Comparison of ENCODE assay signal across 19 cellular contexts in the genomic region with DNA sequence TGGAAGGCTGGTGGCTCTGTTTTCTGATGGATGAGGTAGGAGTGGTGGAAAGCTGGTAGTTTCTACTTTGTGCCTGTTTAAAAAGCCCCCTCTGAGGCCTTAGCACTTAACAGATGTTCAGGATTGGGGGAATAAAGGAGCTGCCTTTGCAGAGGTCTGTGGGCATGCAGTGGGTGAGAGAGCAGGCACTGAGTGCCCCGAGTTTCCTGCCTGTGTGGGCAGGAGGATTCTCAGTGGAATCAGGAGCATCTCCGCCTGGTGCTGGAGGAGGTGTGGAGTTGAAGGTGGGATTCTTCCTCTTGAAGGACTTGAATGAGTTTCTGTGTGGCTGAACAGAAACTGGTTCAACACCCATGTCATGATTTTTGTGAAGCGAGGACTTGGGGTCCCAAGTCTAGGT.
DNase-seq lines count a peak whose midpoint lies in the region; ATAC-seq and TF ChIP-seq lines count a peak whose summit lies in the region.
"Had no signal": no experiment of that assay in that cellular context is flagged by ENCODE, and none has a peak within 500 bp of the region (broad histone marks: within the 10 kb centered on the region; RNA-seq: fewer than 3 reads in every experiment).

No MANE protein-coding gene starts in this region.

- POLR2A ChIA-PET in SK-N-SH (lab: Yijun Ruan, JAX) (no interaction called here), Caco-2 (lab: Charles Lee) (no interaction called here)

- in situ Hi-C loops in GM23248 (cut with MboI): no loop called here

- H4K20me1 ChIP-seq in SK-N-SH (ENCODE audit: insufficient read depth) (0 out of 2 replicates have a peak, but pooled peaks cover 3% of the 10 kb centered on the region), GM23248 (ENCODE audit: insufficient read depth) (peaks cover 11% of the 10 kb centered on the region; the same call in 1 of the 2 replicates)

- H3K36me3 ChIP-seq in SK-N-SH (replicated peaks in 1 of 2; ENCODE audit: control insufficient read depth in 1 of 2, insufficient read depth in 2 of 2, low read length in 1 of 2): no peaks in the 10 kb centered on the region
- H3K36me3 ChIP-seq in Caco-2 (ENCODE audit: control insufficient read depth, insufficient read depth, low read length): no peaks in the 10 kb centered on the region
- H3K36me3 ChIP-seq in GM23248 (ENCODE audit: low read depth): no peaks in the 10 kb centered on the region
- H3K36me3 ChIP-seq: Peyer's patch had no signal

- no peak for TF ChIP-seq RAD21 in SK-N-SH (IDR thresholded peaks at IDR 0.05; ENCODE audit: low read length)

- H3K9me3 Mint-ChIP-seq in Caco-2 (ENCODE audit: unreplicated experiment) (no peaks in the 10 kb centered on the region), chondrocyte (ENCODE audit: low read depth) (no peaks in the 10 kb centered on the region), nephron progenitor cell (peaks cover 6% of the 10 kb centered on the region)

- CTCF ChIA-PET in SK-N-SH (lab: Yijun Ruan, JAX): interaction anchor here (0.7 to 2.0 kb wide), 4 partner anchors 7 to 63 kb away, joined by 3 to 5 read pairs (median 3); no protein-coding TSS in a partner anchor
- CTCF ChIA-PET in Caco-2 (lab: Charles Lee): no interaction called here

- peak overlapping the region; percentile 38 to 76; a peak in 3 of 4 replicates for H3K27ac ChIP-seq in SK-N-SH (ENCODE audit: low read depth in 2 of 2, low read length in 1 of 2)
- no peak overlapping the region for H3K27ac ChIP-seq in GM23248
- H3K27ac ChIP-seq: 22Rv1 had no signal

- no peak for DNase-seq in SK-N-SH
- DNase-seq in Caco-2: no peak
- no peak for DNase-seq in chondrocyte (ENCODE audit: low spot score)
- DNase-seq in nephron progenitor cell: no peak
- no peak for DNase-seq in GM23248
- DNase-seq in DMS 273 treated with DMSO at 0.1 percent for 48 hours (lab: John Stamatoyannopoulos, UW): no peak
- DNase-seq: CD8-positive, alpha-beta memory T cell; DND-41; KG1; NCI-H1105; NCI-H1694; NCI-H2107; NCI-H2227 treated with DMSO at 0.1 percent for 48 hours; NCI-H524 treated with DMSO at 0.1 percent for 48 hours; Peyer's patch; SHP77 had no signal

- TF ChIP-seq CTCF in SK-N-SH (IDR thresholded peaks at IDR 0.05) (no peak), Caco-2 (IDR thresholded peaks at IDR 0.05; ENCODE audit: insufficient read depth in 1 of 2, low read depth in 1 of 2, low read length in 1 of 2, severe bottlenecking in 1 of 2, unreplicated experiment in 1 of 2) (no peak), chondrocyte (IDR thresholded peaks at IDR 0.05) (no peak), nephron progenitor cell (IDR thresholded peaks at IDR 0.05) (no peak)

- H2AFZ ChIP-seq in SK-N-SH (ENCODE audit: low read depth): no peak overlapping the region
- H2AFZ ChIP-seq in GM23248: no peak overlapping the region

- H3K4me1 Mint-ChIP-seq in Caco-2 (ENCODE audit: low read depth, unreplicated experiment) (peaks cover 67% of the 10 kb centered on the region), chondrocyte (ENCODE audit: low read depth) (peaks cover 95% of the 10 kb centered on the region), nephron progenitor cell (peaks cover 74% of the 10 kb centered on the region)

- no peaks in the 10 kb centered on the region for H3K27me3 ChIP-seq in SK-N-SH (ENCODE audit: insufficient read depth)
- H3K27me3 ChIP-seq in Caco-2 (replicated peaks; ENCODE audit: control insufficient read depth, insufficient read depth, low read length): no peaks in the 10 kb centered on the region
- no peaks in the 10 kb centered on the region for H3K27me3 ChIP-seq in GM23248 (replicated peaks; ENCODE audit: insufficient read depth)
- H3K27me3 ChIP-seq: Peyer's patch had no signal

- peaks cover 47 to 75% of the 10 kb centered on the region in 2 experiments for H3K4me1 ChIP-seq in SK-N-SH (ENCODE audit: control insufficient read depth in 1 of 2, insufficient read depth in 2 of 2, low read depth in 1 of 2, low read length in 1 of 2)
- H3K4me1 ChIP-seq in Caco-2: peaks cover 97% of the 10 kb centered on the region
- peaks cover 73% of the 10 kb centered on the region for H3K4me1 ChIP-seq in GM23248 (ENCODE audit: insufficient read depth)

- H3K27me3 Mint-ChIP-seq in Caco-2 (ENCODE audit: insufficient read depth, unreplicated experiment): no peaks in the 10 kb centered on the region
- no peaks in the 10 kb centered on the region for H3K27me3 Mint-ChIP-seq in chondrocyte (ENCODE audit: low read depth)
- no peaks in the 10 kb centered on the region for H3K27me3 Mint-ChIP-seq in nephron progenitor cell (ENCODE audit: low read depth, poor library complexity)

- intact Hi-C loops in Caco-2 (cut with micrococcal nuclease; ENCODE audit: unreplicated experiment): loop anchor here (5.0 kb wide), 1 partner anchor 70 kb away; no protein-coding TSS in a partner anchor

- peak overlapping the region; percentile 59 for H3K4me3 Mint-ChIP-seq in Caco-2 (ENCODE audit: unreplicated experiment)
- no peak overlapping the region for H3K4me3 Mint-ChIP-seq in chondrocyte (ENCODE audit: unreplicated experiment)
- no peak overlapping the region for H3K4me3 Mint-ChIP-seq in nephron progenitor cell
- H3K4me3 Mint-ChIP-seq: CD8-positive, alpha-beta memory T cell had no signal

- peaks cover 21% of the 10 kb centered on the region for H3F3A ChIP-seq in SK-N-SH (replicated peaks; ENCODE audit: insufficient read depth)
- peaks cover 16% of the 10 kb centered on the region for H3F3A ChIP-seq in GM23248 (ENCODE audit: insufficient read depth)

- H3K9me3 ChIP-seq in SK-N-SH (no peaks in the 10 kb centered on the region), Caco-2 (no peaks in the 10 kb centered on the region), GM23248 (ENCODE audit: low read depth) (no peaks in the 10 kb centered on the region)
- H3K9me3 ChIP-seq: Peyer's patch had no signal

- TF ChIP-seq EP300 in SK-N-SH (IDR thresholded peaks at IDR 0.05; ENCODE audit: borderline replicate concordance in 1 of 2, low read depth in 1 of 2, low read length in 1 of 2): no peak

- H3K9me2 ChIP-seq in SK-N-SH (no peaks in the 10 kb centered on the region), GM23248 (ENCODE audit: insufficient read depth) (no peaks in the 10 kb centered on the region)

- H3K79me2 ChIP-seq in SK-N-SH (ENCODE audit: insufficient read depth) (peaks cover 89% of the 10 kb centered on the region), GM23248 (ENCODE audit: insufficient read depth) (peaks cover 99% of the 10 kb centered on the region)

- H3K9ac ChIP-seq in SK-N-SH: no peak overlapping the region
- H3K9ac ChIP-seq in GM23248: no peak overlapping the region

- H3K27ac Mint-ChIP-seq in Caco-2 (ENCODE audit: unreplicated experiment) (peak overlapping the region; percentile 94), chondrocyte (ENCODE audit: unreplicated experiment) (peak overlapping the region; percentile 79), nephron progenitor cell (peak overlapping the region; percentile 26)
- H3K27ac Mint-ChIP-seq: CD8-positive, alpha-beta memory T cell had no signal

- H3K4me3 ChIP-seq in SK-N-SH (ENCODE audit: low read depth in 2 of 2, low read length in 1 of 2) (no peak overlapping the region), Caco-2 (ENCODE audit: low read depth, low read length) (no peak overlapping the region), GM23248 (no peak overlapping the region)
- H3K4me3 ChIP-seq: Peyer's patch had no signal

- WGBS in SK-N-SH (ENCODE audit: low lambda C conversion rate): 82% methylated on average over 3 of the region's 3 CpGs
- WGBS in GM23248 (ENCODE audit: low coverage in 1 of 2, low lambda C conversion rate in 2 of 2, missing lambda C conversion rate in 2 of 2), 2 experiments: 76 to 79% methylated on average over 3 of the region's 3 CpGs

- no peak for ATAC-seq in SK-N-SH treated with all-trans-retinoic acid at 6 μM for 48 hours
- no peak for ATAC-seq in HG03139 (IDR thresholded peaks at IDR 0.05; ENCODE audit: unreplicated experiment)

- H3K4me2 ChIP-seq in SK-N-SH: peak overlapping the region; percentile 3
- no peak overlapping the region for H3K4me2 ChIP-seq in GM23248 (ENCODE audit: unreplicated experiment)

- peaks cover 15% of the 10 kb centered on the region for H3K36me3 Mint-ChIP-seq in Caco-2 (ENCODE audit: insufficient read depth, unreplicated experiment)
- H3K36me3 Mint-ChIP-seq in chondrocyte (ENCODE audit: low read depth): no peaks in the 10 kb centered on the region
- H3K36me3 Mint-ChIP-seq in nephron progenitor cell (ENCODE audit: low read depth): peaks cover 32% of the 10 kb centered on the region
- H3K36me3 Mint-ChIP-seq: CD8-positive, alpha-beta memory T cell had no signal

- BruUV-seq in Caco-2 (replicated peaks; lab: Mats Ljungman, UMichigan): no TSS peak

TF ChIP-seq in SK-N-SH, 30 proteins besides CTCF, POLR2A, EP300 and RAD21 (continues in another document):
- TF ChIP-seq YY1 (IDR thresholded peaks at IDR 0.05; ENCODE audit: low read depth) (no peak), CHD2 (IDR thresholded peaks at IDR 0.05; ENCODE audit: low read length, partially characterized antibody) (no peak), JUND (IDR thresholded peaks at IDR 0.05) (no peak)
- TF ChIP-seq, protein P1, sequence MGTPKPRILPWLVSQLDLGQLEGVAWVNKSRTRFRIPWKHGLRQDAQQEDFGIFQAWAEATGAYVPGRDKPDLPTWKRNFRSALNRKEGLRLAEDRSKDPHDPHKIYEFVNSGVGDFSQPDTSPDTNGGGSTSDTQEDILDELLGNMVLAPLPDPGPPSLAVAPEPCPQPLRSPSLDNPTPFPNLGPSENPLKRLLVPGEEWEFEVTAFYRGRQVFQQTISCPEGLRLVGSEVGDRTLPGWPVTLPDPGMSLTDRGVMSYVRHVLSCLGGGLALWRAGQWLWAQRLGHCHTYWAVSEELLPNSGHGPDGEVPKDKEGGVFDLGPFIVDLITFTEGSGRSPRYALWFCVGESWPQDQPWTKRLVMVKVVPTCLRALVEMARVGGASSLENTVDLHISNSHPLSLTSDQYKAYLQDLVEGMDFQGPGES (IDR thresholded peaks at IDR 0.05; ENCODE audit: low read depth, low read length): no peak

TF ChIP-seq in SK-N-SH treated with all-trans-retinoic acid at 6 μM for 48 hours, 23 proteins besides CTCF, POLR2A, EP300 and RAD21:
- TF ChIP-seq ARNTL (CRISPR knock-in tag; IDR thresholded peaks at IDR 0.05; ENCODE audit: borderline replicate concordance, low read depth) (no peak), GLIS3 (CRISPR knock-in tag; IDR thresholded peaks at IDR 0.05) (no peak)
TF ChIP-seq in SK-N-SH treated with all-trans-retinoic acid at 6 μM for 48 hours: peak in this region for 0.

Comparison
In these comparisons a context has a peak if more than half of its experiments do, and no peak if none do; other contexts are left out.
1. H3K27ac Mint-ChIP-seq: peak in every context shown above with its lines; median percentile 94 in Caco-2; 79 in chondrocyte; 26 in nephron progenitor cell.